In genomic region chr19:35220315-35220921, GRCh38 we compare ENCODE assay signal across 15 cellular contexts. TPM values are rescaled to one million over a fixed set of nuclear protein-coding genes. Genes with fewer than 3 reads are reported as not detected.
DNase-seq lines count a peak whose midpoint lies in the region; ATAC-seq and TF ChIP-seq lines count a peak whose summit lies in the region.
"Had no signal": no experiment of that assay in that cellular context is flagged by ENCODE, and none has a peak within 500 bp of the region (broad histone marks: within the 10 kb centered on the region; RNA-seq: fewer than 3 reads in every experiment).

No MANE protein-coding gene starts in this region.

- peaks cover 16% of the 10 kb centered on the region for H3K4me1 Mint-ChIP-seq in Caco-2 (ENCODE audit: low read depth, unreplicated experiment)
- peaks cover 15% of the 10 kb centered on the region for H3K4me1 Mint-ChIP-seq in WTC11

- H3K27me3 ChIP-seq in A673 (replicated peaks; ENCODE audit: insufficient read depth, low read depth, low read length, poor library complexity) (no peaks in the 10 kb centered on the region), Caco-2 (replicated peaks; ENCODE audit: control insufficient read depth, insufficient read depth, low read length) (no peaks in the 10 kb centered on the region), left lung (no peaks in the 10 kb centered on the region)
- H3K27me3 ChIP-seq: BLaER1 had no signal

- BruUV-seq in A673 (replicated peaks; lab: Mats Ljungman, UMichigan) (no TSS peak), Caco-2 (replicated peaks; lab: Mats Ljungman, UMichigan) (no TSS peak)

- H3K27me3 Mint-ChIP-seq in Caco-2 (ENCODE audit: insufficient read depth, unreplicated experiment) = no peaks in the 10 kb centered on the region
- peaks cover 13% of the 10 kb centered on the region for H3K27me3 Mint-ChIP-seq in WTC11 (ENCODE audit: low read depth)
- H3K27me3 Mint-ChIP-seq: activated CD8-positive, alpha-beta T cell treated with anti-CD3 and anti-CD28 coated beads for 36 hours; activated naive CD8-positive, alpha-beta T cell treated with anti-CD3 and anti-CD28 coated beads, Interleukin-2, amount 10 ng/mL, durations not matched to agents 7 days and 5 days; central memory CD8-positive, alpha-beta T cell had no signal

- H3K4me3 Mint-ChIP-seq in Caco-2 (ENCODE audit: unreplicated experiment) (peak overlapping the region; percentile 24), WTC11 (no peak overlapping the region)
- H3K4me3 Mint-ChIP-seq: activated CD8-positive, alpha-beta T cell treated with anti-CD3 and anti-CD28 coated beads for 36 hours; activated naive CD8-positive, alpha-beta T cell treated with anti-CD3 and anti-CD28 coated beads, Interleukin-2, amount 10 ng/mL, durations not matched to agents 7 days and 5 days; central memory CD8-positive, alpha-beta T cell had no signal

- ATAC-seq in WTC11 = peak; percentile 10; the same call in 1 of the 2 replicates
- peak; percentile 35 for ATAC-seq in left lung
- ATAC-seq: activated CD8-positive, alpha-beta T cell treated with anti-CD3 and anti-CD28 coated beads for 36 hours had no signal

- H3K4me3 ChIP-seq in A673 (ENCODE audit: low read depth, low read length, poor library complexity, severe bottlenecking) (no peak overlapping the region), Caco-2 (ENCODE audit: low read depth, low read length) (no peak overlapping the region), left lung (no peak overlapping the region)
- H3K4me3 ChIP-seq: BLaER1, GM23248 had no signal

- no peak overlapping the region for H3K27ac Mint-ChIP-seq in Caco-2 (ENCODE audit: unreplicated experiment)
- no peak overlapping the region for H3K27ac Mint-ChIP-seq in WTC11
- H3K27ac Mint-ChIP-seq: activated CD8-positive, alpha-beta T cell treated with anti-CD3 and anti-CD28 coated beads for 36 hours; activated naive CD8-positive, alpha-beta T cell treated with anti-CD3 and anti-CD28 coated beads, Interleukin-2, amount 10 ng/mL, durations not matched to agents 7 days and 5 days had no signal

- POLR2A ChIA-PET in A673 (lab: Charles Lee; ENCODE audit: low non-redundant PET) = no interaction called here
- POLR2A ChIA-PET in Caco-2 (lab: Charles Lee) = interaction anchor here (0.5 kb wide), 1 partner anchor 801 kb away, joined by 3 read pairs; no protein-coding TSS in a partner anchor
- POLR2A ChIA-PET in WTC11 (lab: Charles Lee) = interaction anchor here (0.6 kb wide), 1 partner anchor 221 kb away, joined by 5 read pairs; no protein-coding TSS in a partner anchor

- H3K36me3 ChIP-seq in A673 (ENCODE audit: insufficient read depth, low read length, poor library complexity, severe bottlenecking) = no peaks in the 10 kb centered on the region
- no peaks in the 10 kb centered on the region for H3K36me3 ChIP-seq in Caco-2 (ENCODE audit: control insufficient read depth, insufficient read depth, low read length)
- H3K36me3 ChIP-seq in left lung = no peaks in the 10 kb centered on the region
- H3K36me3 ChIP-seq: BLaER1 had no signal

- H3K9me3 ChIP-seq in A673 (ENCODE audit: low read depth, low read length, poor library complexity, severe bottlenecking) (no peaks in the 10 kb centered on the region), Caco-2 (peaks cover 16% of the 10 kb centered on the region; the same call in 1 of the 2 replicates), left lung (no peaks in the 10 kb centered on the region)

- H3K4me1 ChIP-seq in A673 (ENCODE audit: insufficient read depth, low read length, poor library complexity, severe bottlenecking) (no peaks in the 10 kb centered on the region), Caco-2 (peaks cover 15% of the 10 kb centered on the region), left lung (peaks cover 0 to 11% of the 10 kb centered on the region in 2 donors)

- intact Hi-C loops in A673 (cut with micrococcal nuclease; ENCODE audit: unreplicated experiment) = no loop called here
- intact Hi-C loops in Caco-2 (cut with micrococcal nuclease; ENCODE audit: unreplicated experiment) = no loop called here
- intact Hi-C loops in left lung (cut with DNase I) = no loop called here

- H3K27ac ChIP-seq in A673 (ENCODE audit: low read depth, low read length, poor library complexity, severe bottlenecking) (no peak overlapping the region), left lung (peak overlapping the region; percentile 2 to 50)
- H3K27ac ChIP-seq: BLaER1, GM23248 had no signal

- no peak for TF ChIP-seq CTCF in A673 (conservative IDR thresholded peaks at IDR 0.05; ENCODE audit: low read depth, low read length)
- no peak for TF ChIP-seq CTCF in Caco-2 (IDR thresholded peaks at IDR 0.05; ENCODE audit: insufficient read depth in 1 of 2, low read depth in 1 of 2, low read length in 1 of 2, severe bottlenecking in 1 of 2, unreplicated experiment in 1 of 2)
- TF ChIP-seq CTCF in WTC11 (IDR thresholded peaks at IDR 0.05) = no peak
- TF ChIP-seq CTCF in left lung (IDR thresholded peaks at IDR 0.05) = no peak
- TF ChIP-seq CTCF in GM20000 (IDR thresholded peaks at IDR 0.05; ENCODE audit: extremely low read depth, missing control alignments) = no peak

- CTCF ChIA-PET in A673 (lab: Charles Lee) = no interaction called here
- CTCF ChIA-PET in Caco-2 (lab: Charles Lee) = no interaction called here
- CTCF ChIA-PET in WTC11 (lab: Charles Lee) = interaction anchor here (0.9 kb wide), 1 partner anchor 85 kb away, joined by 3 read pairs; no protein-coding TSS in a partner anchor

- peaks cover 20% of the 10 kb centered on the region for H3K9me3 Mint-ChIP-seq in Caco-2 (ENCODE audit: unreplicated experiment)
- peaks cover 46% of the 10 kb centered on the region for H3K9me3 Mint-ChIP-seq in WTC11
- H3K9me3 Mint-ChIP-seq: central memory CD8-positive, alpha-beta T cell had no signal

- DNase-seq in A673 (ENCODE audit: low spot score) (peak; percentile 10), Caco-2 (peak; percentile 30 to 49), WTC11 (ENCODE audit: low spot score) (no peak), left lung (no peak), nucleus accumbens (lab: John Stamatoyannopoulos, UW) (no peak), GM20000 (ENCODE audit: low spot score) (no peak), NCI-H1105 (lab: John Stamatoyannopoulos, UW) (no peak)
- DNase-seq: activated CD8-positive, alpha-beta T cell treated with anti-CD3 and anti-CD28 coated beads for 36 hours; activated naive CD8-positive, alpha-beta T cell treated with anti-CD3 and anti-CD28 coated beads, Interleukin-2, amount 10 ng/mL, durations not matched to agents 7 days and 5 days; DMS79 treated with DMSO at 0.1 percent for 48 hours; GM23248; SHP77 had no signal

- no peaks in the 10 kb centered on the region for H3K36me3 Mint-ChIP-seq in Caco-2 (ENCODE audit: insufficient read depth, unreplicated experiment)
- peaks cover 12% of the 10 kb centered on the region for H3K36me3 Mint-ChIP-seq in WTC11
- H3K36me3 Mint-ChIP-seq: activated naive CD8-positive, alpha-beta T cell treated with anti-CD3 and anti-CD28 coated beads, Interleukin-2, amount 10 ng/mL, durations not matched to agents 7 days and 5 days had no signal

TF ChIP-seq in WTC11, 78 proteins besides CTCF, POLR2A, EP300 and RAD21 (continues in another document):
- TF ChIP-seq NFYB (CRISPR knock-in tag; conservative IDR thresholded peaks at IDR 0.05; ENCODE audit: low read depth) (peak; percentile 43; the same call in 1 of the 2 replicates), ZBTB43 (CRISPR knock-in tag; IDR thresholded peaks at IDR 0.05) (no peak), NFATC4 (CRISPR knock-in tag; IDR thresholded peaks at IDR 0.05) (no peak), PRRX2 (CRISPR knock-in tag; IDR thresholded peaks at IDR 0.05) (no peak), SMAD4 (CRISPR knock-in tag; IDR thresholded peaks at IDR 0.05) (no peak)
- TF ChIP-seq, protein P1, sequence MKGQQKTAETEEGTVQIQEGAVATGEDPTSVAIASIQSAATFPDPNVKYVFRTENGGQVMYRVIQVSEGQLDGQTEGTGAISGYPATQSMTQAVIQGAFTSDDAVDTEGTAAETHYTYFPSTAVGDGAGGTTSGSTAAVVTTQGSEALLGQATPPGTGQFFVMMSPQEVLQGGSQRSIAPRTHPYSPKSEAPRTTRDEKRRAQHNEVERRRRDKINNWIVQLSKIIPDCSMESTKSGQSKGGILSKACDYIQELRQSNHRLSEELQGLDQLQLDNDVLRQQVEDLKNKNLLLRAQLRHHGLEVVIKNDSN (CRISPR knock-in tag; IDR thresholded peaks at IDR 0.05) = no peak
- TF ChIP-seq, protein P2, sequence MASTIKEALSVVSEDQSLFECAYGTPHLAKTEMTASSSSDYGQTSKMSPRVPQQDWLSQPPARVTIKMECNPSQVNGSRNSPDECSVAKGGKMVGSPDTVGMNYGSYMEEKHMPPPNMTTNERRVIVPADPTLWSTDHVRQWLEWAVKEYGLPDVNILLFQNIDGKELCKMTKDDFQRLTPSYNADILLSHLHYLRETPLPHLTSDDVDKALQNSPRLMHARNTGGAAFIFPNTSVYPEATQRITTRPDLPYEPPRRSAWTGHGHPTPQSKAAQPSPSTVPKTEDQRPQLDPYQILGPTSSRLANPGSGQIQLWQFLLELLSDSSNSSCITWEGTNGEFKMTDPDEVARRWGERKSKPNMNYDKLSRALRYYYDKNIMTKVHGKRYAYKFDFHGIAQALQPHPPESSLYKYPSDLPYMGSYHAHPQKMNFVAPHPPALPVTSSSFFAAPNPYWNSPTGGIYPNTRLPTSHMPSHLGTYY (CRISPR knock-in tag; IDR thresholded peaks at IDR 0.05) = no peak

RNA-seq across cellular contexts. Expression of gene FAM187B, which starts 8.1 kb away (rescaled TPM):
- total RNA-seq in A673 (2021) (not detected in 2 replicates), Caco-2 (2022) (not detected in 2 replicates), WTC11 (2021) (0.16 to 0.20 TPM in 2 of 3 replicates, not detected in the other), left lung (under 1 TPM in 1 of 2 donors, not detected in 1; 0.20 TPM)
- total RNA-seq: activated CD8-positive, alpha-beta T cell treated with anti-CD3 and anti-CD28 coated beads for 36 hours; activated naive CD8-positive, alpha-beta T cell treated with anti-CD3 and anti-CD28 coated beads, Interleukin-2, amount 10 ng/mL, durations not matched to agents 7 days and 5 days; glomerular endothelial cell; GM23248 had no signal

RNA-seq across cellular contexts. Expression of gene LSR, which starts 28.4 kb away (rescaled TPM):
- total RNA-seq in A673 (2021) = 1.9 and 2.9 TPM in 2 replicates
- total RNA-seq in Caco-2 (2022) = 172 and 197 TPM in 2 replicates
- total RNA-seq in WTC11 (2021) = 126 to 132 TPM (median 130 TPM) in 3 replicates
- 100 to 1,000 TPM in 1 of 2 donors, 10 to 100 TPM in 1; 65.4 to 130 TPM for total RNA-seq in left lung
- total RNA-seq: GM23248 had no signal

RNA-seq across cellular contexts. Expression of gene USF2, which starts 48.3 kb away (rescaled TPM):
- total RNA-seq in A673 (2021) (82.0 and 90.8 TPM in 2 replicates), Caco-2 (2022) (105 and 108 TPM in 2 replicates), WTC11 (2021) (109 to 127 TPM (median 120 TPM) in 3 replicates), left lung (100 to 1,000 TPM; 123 to 148 TPM)

Comparison
In these comparisons a context has a peak if more than half of its experiments do, and no peak if none do; other contexts are left out.
1. DNase-seq: peak in A673 (single experiment) and Caco-2 (2 of 2); none in WTC11 (single experiment), left lung (0 of 2), nucleus accumbens (0 of 56), GM20000 (single experiment) and NCI-H1105 (single experiment).
2. RNA of gene LSR, which starts 28.4 kb away (total RNA-seq): 172 to 197 TPM in Caco-2, 126 to 132 TPM in WTC11 and 65.4 to 130 TPM in left lung; 1.9 to 2.9 TPM in A673; every median in the first group is over 10 times any median in the second.